ENCODE assay signal across 13 cellular contexts in genomic region chr18:63980027-63980426, GRCh38. TPM values are rescaled to one million over a fixed set of nuclear protein-coding genes. Genes with fewer than 3 reads are reported as not detected.
DNase-seq lines count a peak whose midpoint lies in the region; ATAC-seq and TF ChIP-seq lines count a peak whose summit lies in the region.
"Had no signal": no experiment of that assay in that cellular context is flagged by ENCODE, and none has a peak within 500 bp of the region (broad histone marks: within the 10 kb centered on the region; RNA-seq: fewer than 3 reads in every experiment).

No MANE protein-coding gene starts in this region.

- no peak for DNase-seq in T-helper 2 cell treated with Interferon-gamma antibody and Interleukin-4, amounts not matched to agents 5 μg/mL and 100 μg/mL, for 36 hours (ENCODE audit: low spot score)
- DNase-seq in T-helper 2 cell (no peak), transverse colon (no peak)
- DNase-seq in central memory CD8-positive, alpha-beta T cell (ENCODE audit: low spot score in 2 of 2) = no peak
- no peak for DNase-seq in stimulated activated CD4-positive, alpha-beta T cell treated with anti-CD3 and anti-CD28 coated beads, Interleukin-4, amount 100 ng/mL, for 24 hours
- DNase-seq: GOT3 had no signal

- 48 to 50% methylated on average over 7 of the region's 7 CpGs for WGBS in transverse colon (ENCODE audit: low coverage in 1 of 2), 2 donors

- TF ChIP-seq EP300 in transverse colon (IDR thresholded peaks at IDR 0.05; ENCODE audit: low read depth) = no peak

- H3K4me1 Mint-ChIP-seq in T-helper 2 cell treated with Interferon-gamma antibody and Interleukin-4, amounts not matched to agents 5 μg/mL and 100 μg/mL, for 36 hours (ENCODE audit: low read depth) = peaks cover 14% of the 10 kb centered on the region
- peaks cover 16% of the 10 kb centered on the region for H3K4me1 Mint-ChIP-seq in central memory CD8-positive, alpha-beta T cell

- no peak for TF ChIP-seq POLR2A in transverse colon (IDR thresholded peaks at IDR 0.05)

- peak overlapping the region; percentile 0 for H3K4me3 Mint-ChIP-seq in T-helper 2 cell treated with Interferon-gamma antibody and Interleukin-4, amounts not matched to agents 5 μg/mL and 100 μg/mL, for 36 hours
- peak overlapping the region; percentile 48 for H3K4me3 Mint-ChIP-seq in central memory CD8-positive, alpha-beta T cell

- H3K9me3 ChIP-seq in muscle layer of duodenum (ENCODE audit: control insufficient read depth in 1 of 2, low read length in 2 of 2) (no peaks in the 10 kb centered on the region), transverse colon (no peaks in the 10 kb centered on the region)

- in situ Hi-C loops in transverse colon (cut with MboI; ENCODE audit: low pct_ligation_motif_present in 1 of 4, low pct_unique_long_range_greater_than_20kb in 1 of 4, low sequenced_read_pairs in 3 of 4) = loop anchor here in 3 of 4 donors (25.0 kb wide), 1 partner anchor 468 kb away; no protein-coding TSS in a partner anchor

- H3K27ac ChIP-seq in muscle layer of duodenum (ENCODE audit: low read length) = peak overlapping the region; percentile 48
- H3K27ac ChIP-seq in transverse colon = peak overlapping the region; percentile 49 to 70 (median 60)

- H3K4me3 ChIP-seq in muscle layer of duodenum (ENCODE audit: low read depth in 1 of 2, low read length in 2 of 2) (peak overlapping the region; percentile 51 to 57), transverse colon (peak overlapping the region in 1 of 4 donors; percentile 35)

- H3K27ac Mint-ChIP-seq in T-helper 2 cell treated with Interferon-gamma antibody and Interleukin-4, amounts not matched to agents 5 μg/mL and 100 μg/mL, for 36 hours = no peak overlapping the region
- H3K27ac Mint-ChIP-seq in central memory CD8-positive, alpha-beta T cell (ENCODE audit: low read depth) = peak overlapping the region; percentile 23

- H3K27me3 Mint-ChIP-seq in T-helper 2 cell treated with Interferon-gamma antibody and Interleukin-4, amounts not matched to agents 5 μg/mL and 100 μg/mL, for 36 hours (ENCODE audit: low read depth) = no peaks in the 10 kb centered on the region
- no peaks in the 10 kb centered on the region for H3K27me3 Mint-ChIP-seq in central memory CD8-positive, alpha-beta T cell

- H3K4me1 ChIP-seq in muscle layer of duodenum (ENCODE audit: control insufficient read depth in 1 of 2, insufficient read depth in 2 of 2, low read length in 2 of 2) (peaks cover 0 to 3% of the 10 kb centered on the region in 2 donors), transverse colon (peaks cover 0 to 13% (median 2%) of the 10 kb centered on the region in 4 donors)

- no peaks in the 10 kb centered on the region for H3K9me3 Mint-ChIP-seq in T-helper 2 cell treated with Interferon-gamma antibody and Interleukin-4, amounts not matched to agents 5 μg/mL and 100 μg/mL, for 36 hours
- no peaks in the 10 kb centered on the region for H3K9me3 Mint-ChIP-seq in central memory CD8-positive, alpha-beta T cell

- no peak for ATAC-seq in central memory CD8-positive, alpha-beta T cell (replicated peaks; ENCODE audit: extremely low read depth, poor library complexity, severe bottlenecking)
- ATAC-seq in GM21447 (IDR thresholded peaks at IDR 0.05; ENCODE audit: unreplicated experiment) = no peak
- ATAC-seq in GM18861 (IDR thresholded peaks at IDR 0.05; ENCODE audit: unreplicated experiment) = no peak

- intact Hi-C loops in transverse colon (cut with DNase I; ENCODE audit: low total_unique reads) = no loop called here

- TF ChIP-seq CTCF in transverse colon (IDR thresholded peaks at IDR 0.05) = no peak

- H3K36me3 Mint-ChIP-seq in T-helper 2 cell treated with Interferon-gamma antibody and Interleukin-4, amounts not matched to agents 5 μg/mL and 100 μg/mL, for 36 hours (ENCODE audit: low read depth) = peaks cover 2% of the 10 kb centered on the region
- peaks cover 24% of the 10 kb centered on the region for H3K36me3 Mint-ChIP-seq in central memory CD8-positive, alpha-beta T cell (ENCODE audit: insufficient read depth)

- H3K27me3 ChIP-seq in muscle layer of duodenum (ENCODE audit: low read depth, low read length) = no peaks in the 10 kb centered on the region
- no peaks in the 10 kb centered on the region for H3K27me3 ChIP-seq in transverse colon

- H3K36me3 ChIP-seq in muscle layer of duodenum (ENCODE audit: control insufficient read depth in 1 of 2, insufficient read depth in 2 of 2, low read length in 2 of 2) (peaks cover 17% of the 10 kb centered on the region in 2 donors), transverse colon (peaks cover 0 to 6% (median 0%) of the 10 kb centered on the region in 4 donors)

RNA-seq across cellular contexts. Expression of gene SERPINB8, which starts 10.1 kb away (rescaled TPM):
- 10 to 100 TPM in 3 of 4 donors, 1 to 10 TPM in 1; 3.0 to 15.7 (median 13.5) TPM for total RNA-seq in transverse colon

RNA-seq across cellular contexts. Expression of gene HMSD, which starts 30.9 kb away (rescaled TPM):
- total RNA-seq in transverse colon = under 1 TPM in 1 of 4 donors, not detected in 3; 0.64 TPM
- total RNA-seq: endothelial cell of umbilical vein, mesenteric fat pad, OCI-LY7, pulmonary artery endothelial cell had no signal
